ENCODE assay signal across 32 cellular contexts in the genomic region with DNA sequence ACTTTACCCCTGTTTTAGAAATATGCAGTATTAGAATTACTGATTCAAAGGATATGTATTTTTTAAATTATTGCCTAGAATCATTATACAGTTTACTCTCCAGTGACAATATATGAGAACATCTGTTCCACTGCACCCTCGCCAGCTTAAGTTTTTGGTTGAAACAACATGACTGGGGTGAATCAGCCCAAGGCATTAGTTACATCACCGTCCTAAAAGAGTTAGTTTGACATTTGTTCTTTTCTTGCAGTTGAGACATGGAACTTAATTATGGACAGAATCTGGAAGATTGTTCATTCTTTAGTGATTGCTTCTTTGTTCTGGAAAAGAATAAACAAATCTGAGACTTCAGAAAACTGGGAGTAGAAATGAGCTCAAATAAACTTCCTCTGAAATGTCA.
DNase-seq lines count a peak whose midpoint lies in the region; ATAC-seq, FAIRE-seq and TF ChIP-seq lines count a peak whose summit lies in the region.
"Had no signal": no experiment of that assay in that cellular context is flagged by ENCODE, and none has a peak within 500 bp of the region (broad histone marks: within the 10 kb centered on the region; RNA-seq: fewer than 3 reads in every experiment).

No MANE protein-coding gene starts in this region.

- H2AFZ ChIP-seq in GM23248 (no peak overlapping the region), PC-3 (ENCODE audit: low read length) (no peak overlapping the region)
- H2AFZ ChIP-seq: GM23338 had no signal

- H4K20me1 ChIP-seq in GM23248 (ENCODE audit: insufficient read depth) (no peaks in the 10 kb centered on the region), PC-3 (ENCODE audit: low read length) (no peaks in the 10 kb centered on the region)

- H3K36me3 ChIP-seq in GM23248 (ENCODE audit: low read depth) (no peaks in the 10 kb centered on the region), PC-3 (ENCODE audit: low read depth, low read length) (no peaks in the 10 kb centered on the region)
- H3K36me3 ChIP-seq: gastroesophageal sphincter, tibial nerve had no signal

- no peak overlapping the region for H3K4me3 ChIP-seq in AG04450 (ENCODE audit: low read depth, low read length)
- no peak overlapping the region for H3K4me3 ChIP-seq in GM23248
- H3K4me3 ChIP-seq in PC-3 (ENCODE audit: low read length): no peak overlapping the region
- H3K4me3 ChIP-seq: gastroesophageal sphincter, GM23338, skin epidermis, tibial nerve had no signal

- H3K9me2 ChIP-seq in GM23248 (ENCODE audit: insufficient read depth) (no peaks in the 10 kb centered on the region), PC-3 (replicated peaks; ENCODE audit: low read length) (no peaks in the 10 kb centered on the region)

- H3K4me2 ChIP-seq in GM23248 (ENCODE audit: unreplicated experiment): no peak overlapping the region
- H3K4me2 ChIP-seq in PC-3 (ENCODE audit: low read length): no peak overlapping the region
- H3K4me2 ChIP-seq: GM23338 had no signal

- H3K27me3 ChIP-seq in AG04450 (ENCODE audit: control insufficient read depth, insufficient read depth, low read length): no peaks in the 10 kb centered on the region
- no peaks in the 10 kb centered on the region for H3K27me3 ChIP-seq in GM23248 (replicated peaks; ENCODE audit: insufficient read depth)
- H3K27me3 ChIP-seq in PC-3 (ENCODE audit: low read length): no peaks in the 10 kb centered on the region
- H3K27me3 ChIP-seq: gastroesophageal sphincter, tibial nerve had no signal

- H3K9ac ChIP-seq in GM23248 (no peak overlapping the region), PC-3 (ENCODE audit: low read length) (no peak overlapping the region)

- CTCF ChIA-PET in AG04450 (lab: Charles Lee): interaction anchor here (0.6 to 1.0 kb wide), 3 partner anchors 143 to 1064 kb away, joined by 3 to 4 read pairs (median 3); no protein-coding TSS in a partner anchor
- CTCF ChIA-PET in PC-3 (lab: Charles Lee): no interaction called here

- H3K27ac ChIP-seq in AG04450 (ENCODE audit: low read depth, low read length): no peak overlapping the region
- H3K27ac ChIP-seq in GM23248: no peak overlapping the region
- no peak overlapping the region for H3K27ac ChIP-seq in PC-3 (ENCODE audit: low read length)
- H3K27ac ChIP-seq: gastroesophageal sphincter, skin epidermis, tibial nerve, VCaP had no signal

- H3K79me2 ChIP-seq in GM23248 (ENCODE audit: insufficient read depth): no peaks in the 10 kb centered on the region
- no peaks in the 10 kb centered on the region for H3K79me2 ChIP-seq in PC-3 (ENCODE audit: low read length)

- no peak for FAIRE-seq in frontal cortex (lab: Jason Lieb, UNC)
- FAIRE-seq: endothelial cell of umbilical vein, GM12891 had no signal

- DNase-seq in AG04450 (ENCODE audit: low read depth, low spot score): peak; percentile 11
- DNase-seq in GM23248: peak; percentile 76
- peak; percentile 47 for DNase-seq in dedifferentiated amniotic fluid mesenchymal stem cell (ENCODE audit: extremely low spot score)
- DNase-seq in kidney glomerular epithelial cell (lab: John Stamatoyannopoulos, UW): peak; percentile 60
- no peak for DNase-seq in frontal cortex (ENCODE audit: low spot score in 2 of 2)
- no peak for DNase-seq in NCI-H1092 treated with DMSO at 0.1 percent for 48 hours (lab: John Stamatoyannopoulos, UW)
- no peak for DNase-seq in PC-3
- DNase-seq: activated CD4-positive, alpha-beta T cell treated with anti-CD3 and anti-CD28 coated beads for 4 hours; activated gamma-delta T cell; activated naive CD8-positive, alpha-beta T cell treated with anti-CD3 and anti-CD28 coated beads, Interleukin-2, amount 10 ng/mL, durations not matched to agents 7 days and 5 days; C1 segment of cervical spinal cord; Caco-2; cerebellar nuclear complex; DMS79 treated with DMSO at 0.1 percent for 48 hours; hippocampal formation; naive B cell; NCI-H1105 treated with DMSO at 0.1 percent for 48 hours; NCI-H1930; NCI-H526; occipital lobe; Right ventricle myocardium superior; stimulated activated CD8-positive, alpha-beta memory T cell treated with anti-CD3 and anti-CD28 coated beads, Interleukin-4, amount 100 ng/mL, for 48 hours; stimulated activated naive CD8-positive, alpha-beta T cell treated with anti-CD3 and anti-CD28 coated beads, Interleukin-15, amount 100 ng/mL, for 72 hours had no signal

- POLR2A ChIA-PET in AG04450 (lab: Yijun Ruan, JAX): no interaction called here
- POLR2A ChIA-PET in PC-3 (lab: Charles Lee; ENCODE audit: unreplicated experiment): interaction anchor here (0.6 to 0.7 kb wide), 2 partner anchors 27 to 888 kb away, joined by 4 to 6 read pairs; no protein-coding TSS in a partner anchor

- H3K9me3 ChIP-seq in AG04450 (ENCODE audit: control insufficient read depth, insufficient read depth, low read length) (no peaks in the 10 kb centered on the region), GM23248 (ENCODE audit: low read depth) (no peaks in the 10 kb centered on the region), PC-3 (ENCODE audit: low read length) (no peaks in the 10 kb centered on the region)
- H3K9me3 ChIP-seq: Caco-2, gastroesophageal sphincter, tibial nerve had no signal

- H3K4me1 ChIP-seq in GM23248 (ENCODE audit: insufficient read depth): peaks cover 10% of the 10 kb centered on the region
- no peaks in the 10 kb centered on the region for H3K4me1 ChIP-seq in PC-3 (ENCODE audit: insufficient read depth, low read length)
- H3K4me1 ChIP-seq: gastroesophageal sphincter, tibial nerve had no signal

- TF ChIP-seq CTCF in AG04450 (IDR thresholded peaks at IDR 0.05; ENCODE audit: low read depth, low read length) (no peak), PC-3 (conservative IDR thresholded peaks at IDR 0.05; ENCODE audit: low read depth, low read length) (no peak)

- ATAC-seq in HG03159 (IDR thresholded peaks at IDR 0.05; ENCODE audit: unreplicated experiment) (no peak), PC-3 (no peak)
- ATAC-seq: gastroesophageal sphincter; GM23338; left lobe of liver; stimulated activated naive CD8-positive, alpha-beta T cell treated with anti-CD3 and anti-CD28 coated beads, Interleukin-15, amount 100 ng/mL, for 72 hours had no signal

- in situ Hi-C loops in GM23248 (cut with MboI): no loop called here

- WGBS in GM23248 (ENCODE audit: low coverage in 1 of 2, low lambda C conversion rate in 2 of 2, missing lambda C conversion rate in 2 of 2), 2 experiments: 26 to 28% methylated on average over 2 of the region's 2 CpGs

- intact Hi-C loops in PC-3 (cut with micrococcal nuclease): no loop called here

- no TSS peak for BruUV-seq in PC-3 (replicated peaks; lab: Mats Ljungman, UMichigan)

- H3F3A ChIP-seq in GM23248 (ENCODE audit: insufficient read depth) (0 out of 2 replicates have a peak, but pooled peaks cover 3% of the 10 kb centered on the region), PC-3 (ENCODE audit: low read length, unreplicated experiment) (no peaks in the 10 kb centered on the region)

Comparison
In these comparisons a context has a peak if more than half of its experiments do, and no peak if none do; other contexts are left out.
1. DNase-seq: peak in AG04450 (single experiment), GM23248 (single experiment), dedifferentiated amniotic fluid mesenchymal stem cell (single experiment) and kidney glomerular epithelial cell (single experiment); none in frontal cortex (0 of 2), NCI-H1092 treated with DMSO at 0.1 percent for 48 hours (single experiment) and PC-3 (single experiment).